In the genomic region with DNA sequence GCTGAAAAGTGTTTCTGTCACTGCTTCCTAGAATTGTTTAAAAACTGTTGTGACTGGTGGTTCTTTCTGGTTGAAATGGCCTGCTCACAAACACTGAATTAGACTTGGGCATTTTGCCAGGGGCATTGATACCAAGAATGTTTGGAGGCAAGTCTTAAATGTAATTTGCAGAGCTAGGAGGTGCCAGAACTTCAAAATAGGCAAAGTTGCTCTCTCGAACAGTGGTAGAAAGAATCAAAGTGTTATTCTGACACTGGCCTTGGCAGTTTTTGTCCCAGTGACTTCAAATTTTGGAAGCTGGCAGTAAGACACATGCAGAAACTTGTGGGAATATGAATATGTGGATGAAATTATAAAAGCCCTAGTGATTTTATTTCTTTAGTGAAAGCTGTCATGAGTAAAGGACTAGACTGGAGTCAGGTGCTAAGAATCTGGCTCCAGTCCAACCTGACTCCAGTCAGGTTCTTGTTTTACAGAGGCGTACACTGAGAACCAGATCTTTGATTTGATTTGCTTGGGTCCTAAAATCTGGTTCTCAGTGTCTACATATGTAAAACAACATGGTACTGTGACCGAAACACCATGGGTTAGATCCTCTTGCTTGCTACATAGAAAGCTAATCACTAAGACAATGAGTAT, we compare ENCODE assay signal across 15 cellular contexts. TPM values are rescaled to one million over a fixed set of nuclear protein-coding genes. Genes with fewer than 3 reads are reported as not detected.
DNase-seq lines count a peak whose midpoint lies in the region; ATAC-seq and TF ChIP-seq lines count a peak whose summit lies in the region.
"Had no signal": no experiment of that assay in that cellular context is flagged by ENCODE, and none has a peak within 500 bp of the region (broad histone marks: within the 10 kb centered on the region; RNA-seq: fewer than 3 reads in every experiment).

No MANE protein-coding gene starts in this region.

- no peaks in the 10 kb centered on the region for H3K27me3 Mint-ChIP-seq in chondrocyte (ENCODE audit: low read depth)

- H3K27ac ChIP-seq in upper lobe of right lung = no peak overlapping the region
- H3K27ac ChIP-seq: thoracic aorta had no signal

- H3K27me3 ChIP-seq in upper lobe of right lung = no peaks in the 10 kb centered on the region

- peak; percentile 34 for ATAC-seq in GM18505 (IDR thresholded peaks at IDR 0.05; ENCODE audit: unreplicated experiment)
- ATAC-seq in GM21381 (IDR thresholded peaks at IDR 0.05; ENCODE audit: unreplicated experiment) = peak; percentile 16
- ATAC-seq in HG03095 (IDR thresholded peaks at IDR 0.05; ENCODE audit: unreplicated experiment) = peak; percentile 18
- ATAC-seq in upper lobe of right lung = no peak

- peaks cover 11% of the 10 kb centered on the region for H3K4me1 ChIP-seq in upper lobe of right lung

- H3K9me3 Mint-ChIP-seq in chondrocyte (ENCODE audit: low read depth) = peaks cover 4% of the 10 kb centered on the region

- H3K4me3 Mint-ChIP-seq in chondrocyte (ENCODE audit: unreplicated experiment) = no peak overlapping the region
- H3K4me3 Mint-ChIP-seq: CD14-positive monocyte, HFFc6 had no signal

- no peaks in the 10 kb centered on the region for H3K36me3 Mint-ChIP-seq in chondrocyte (ENCODE audit: low read depth)
- H3K36me3 Mint-ChIP-seq: CD14-positive monocyte had no signal

- no peak overlapping the region for H3K4me3 ChIP-seq in upper lobe of right lung
- H3K4me3 ChIP-seq: esophagus squamous epithelium, thoracic aorta had no signal

- intact Hi-C loops in upper lobe of right lung (cut with DNase I) = no loop called here

- DNase-seq in RPMI8226 (peak; percentile 73), upper lobe of right lung (no peak), NOMO-1 (lab: John Stamatoyannopoulos, UW; ENCODE audit: unreplicated experiment in 2 of 2) (no peak), chondrocyte (ENCODE audit: low spot score) (no peak)
- no peak for DNase-seq in activated CD4-positive, alpha-beta T cell treated with anti-CD3 and anti-CD28 coated beads for 1 hour
- DNase-seq: esophagus squamous epithelium; HFFc6; stimulated activated CD4-positive, alpha-beta T cell treated with anti-CD3 and anti-CD28 coated beads, Interleukin-4, amount 100 ng/mL, for 1 hour had no signal

- no peak for TF ChIP-seq CTCF in upper lobe of right lung (IDR thresholded peaks at IDR 0.05)
- TF ChIP-seq CTCF in chondrocyte (IDR thresholded peaks at IDR 0.05) = no peak

- no peak for TF ChIP-seq POLR2A in GM18505 (IDR thresholded peaks at IDR 0.05; ENCODE audit: borderline replicate concordance, extremely low read depth, insufficient read depth, insufficient read length)

- no peak overlapping the region for H3K27ac Mint-ChIP-seq in chondrocyte (ENCODE audit: unreplicated experiment)
- H3K27ac Mint-ChIP-seq: HFFc6 had no signal

- H3K36me3 ChIP-seq in upper lobe of right lung = no peaks in the 10 kb centered on the region
- H3K36me3 ChIP-seq: esophagus squamous epithelium, thoracic aorta had no signal

- no peaks in the 10 kb centered on the region for H3K4me1 Mint-ChIP-seq in chondrocyte (ENCODE audit: low read depth)

- H3K9me3 ChIP-seq in upper lobe of right lung = no peaks in the 10 kb centered on the region
- H3K9me3 ChIP-seq: esophagus squamous epithelium, thoracic aorta had no signal

RNA-seq across cellular contexts. Expression of a gene that starts 20.9 kb away (rescaled TPM):
- total RNA-seq in upper lobe of right lung (35.6 TPM), chondrocyte (9.4 to 16.2 TPM (median 10.3 TPM) in 3 replicates)

RNA-seq across cellular contexts. Expression of a gene that starts 51.6 kb away (rescaled TPM):
- not detected for total RNA-seq in upper lobe of right lung
- total RNA-seq in chondrocyte = not detected in 3 replicates
- total RNA-seq: esophagus squamous epithelium, HFFc6, kidney epithelial cell, MCF 10A, thoracic aorta had no signal
